16 cellular contexts compared by ENCODE assay signal in genomic region chr5:135342227-135342859, GRCh38.
"Had no signal": no experiment of that assay in that cellular context is flagged by ENCODE, and none has a peak within 500 bp of the region (broad histone marks: within the 10 kb centered on the region; RNA-seq: fewer than 3 reads in every experiment).

No MANE protein-coding gene starts in this region.

- DNase-seq: activated CD4-positive, alpha-beta T cell treated with anti-CD3 and anti-CD28 coated beads, Interleukin-2, amount 10 ng/mL, durations not matched to agents 7 days and 5 days; activated CD8-positive, alpha-beta memory T cell treated with anti-CD3 and anti-CD28 coated beads, Interleukin-2, amount 10 ng/mL, durations not matched to agents 7 days and 5 days; adrenal gland; endodermal cell; hippocampal formation; left ventricle myocardium superior; mesenchymal stem cell; natural killer cell; nucleus accumbens; posterior cingulate gyrus; T-helper 9 cell; thyroid gland; uterus had no signal

- H3K27me3 Mint-ChIP-seq: activated CD4-positive, alpha-beta T cell treated with anti-CD3 and anti-CD28 coated beads, Interleukin-2, amount 10 ng/mL, durations not matched to agents 7 days and 5 days; activated CD8-positive, alpha-beta memory T cell treated with anti-CD3 and anti-CD28 coated beads, Interleukin-2, amount 10 ng/mL, durations not matched to agents 7 days and 5 days had no signal

- H3K4me1 Mint-ChIP-seq: activated CD4-positive, alpha-beta T cell treated with anti-CD3 and anti-CD28 coated beads, Interleukin-2, amount 10 ng/mL, durations not matched to agents 7 days and 5 days; activated CD8-positive, alpha-beta memory T cell treated with anti-CD3 and anti-CD28 coated beads, Interleukin-2, amount 10 ng/mL, durations not matched to agents 7 days and 5 days; natural killer cell had no signal

- ATAC-seq: activated CD8-positive, alpha-beta memory T cell treated with anti-CD3 and anti-CD28 coated beads, Interleukin-2, amount 10 ng/mL, durations not matched to agents 7 days and 5 days; left ventricle myocardium superior; natural killer cell had no signal

- H3K4me3 Mint-ChIP-seq: activated CD4-positive, alpha-beta T cell treated with anti-CD3 and anti-CD28 coated beads, Interleukin-2, amount 10 ng/mL, durations not matched to agents 7 days and 5 days; activated CD8-positive, alpha-beta memory T cell treated with anti-CD3 and anti-CD28 coated beads, Interleukin-2, amount 10 ng/mL, durations not matched to agents 7 days and 5 days; endodermal cell; natural killer cell had no signal

- H3K27ac Mint-ChIP-seq: activated CD4-positive, alpha-beta T cell treated with anti-CD3 and anti-CD28 coated beads, Interleukin-2, amount 10 ng/mL, durations not matched to agents 7 days and 5 days; endodermal cell; natural killer cell had no signal

- H3K9me3 Mint-ChIP-seq: activated CD4-positive, alpha-beta T cell treated with anti-CD3 and anti-CD28 coated beads, Interleukin-2, amount 10 ng/mL, durations not matched to agents 7 days and 5 days; endodermal cell; natural killer cell had no signal

- H3K27ac ChIP-seq: adrenal gland, cardiac muscle cell, dorsolateral prefrontal cortex, right atrium auricular region, thyroid gland, uterus had no signal
